15 cellular contexts compared by ENCODE assay signal in the genomic region with DNA sequence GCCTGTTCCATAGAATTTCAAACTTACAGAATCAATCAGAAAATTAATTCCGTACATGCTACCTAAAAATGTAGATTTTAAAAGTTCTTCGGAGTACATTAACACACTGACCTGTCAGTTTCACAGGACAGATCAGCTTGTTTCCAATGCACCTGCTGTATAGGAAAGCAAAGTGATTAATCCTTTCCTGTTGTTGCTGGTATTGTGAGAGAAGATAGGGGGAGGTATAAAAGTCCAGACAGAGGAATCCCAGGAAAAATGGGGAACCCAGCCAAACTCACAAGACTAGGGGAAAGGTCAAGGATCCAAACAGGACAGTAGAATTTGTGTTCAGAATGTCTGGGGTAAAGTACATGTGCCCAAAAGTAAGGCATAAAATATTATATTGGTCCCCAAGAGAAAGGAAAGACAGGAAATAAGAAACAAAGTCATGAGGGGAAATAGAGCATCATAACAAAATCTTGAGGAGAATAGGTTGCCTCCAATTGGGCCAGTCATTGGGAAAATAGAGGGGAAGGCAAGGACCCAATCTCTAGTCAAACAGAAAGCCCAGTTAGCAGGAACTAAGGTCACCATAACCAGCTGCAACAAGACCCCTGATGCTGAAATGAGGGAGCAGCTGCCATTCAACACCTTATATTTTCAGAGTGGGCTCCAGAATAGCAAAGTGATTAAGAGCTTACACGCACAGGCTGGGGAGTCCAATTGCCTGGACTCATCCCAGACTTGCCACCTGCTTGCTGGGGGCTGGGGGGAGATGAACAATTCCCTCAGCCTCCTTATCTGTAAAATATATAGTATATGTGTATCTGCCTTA. TPM values are rescaled to one million over a fixed set of nuclear protein-coding genes. Genes with fewer than 3 reads are reported as not detected.
A peak's percentile ranks its signal among the peaks of the same experiment; 100 is the strongest.
DNase-seq lines count a peak whose midpoint lies in the region; ATAC-seq and TF ChIP-seq lines count a peak whose summit lies in the region.
"Had no signal": no experiment of that assay in that cellular context is flagged by ENCODE, and none has a peak within 500 bp of the region (broad histone marks: within the 10 kb centered on the region; RNA-seq: fewer than 3 reads in every experiment).

No MANE protein-coding gene starts in this region.

- no peak overlapping the region for H3K4me3 ChIP-seq in heart left ventricle
- no peak overlapping the region for H3K4me3 ChIP-seq in tibial artery
- H3K4me3 ChIP-seq: GM12878 had no signal

- H3K4me1 ChIP-seq in heart left ventricle: peaks cover 3 to 87% (median 67%) of the 10 kb centered on the region in 12 donors
- H3K4me1 ChIP-seq in tibial artery: peaks cover 0 to 90% (median 27%) of the 10 kb centered on the region in 4 donors

- peak overlapping the region in 2 of 3 experiments; percentile 16 to 54 for H3K27ac Mint-ChIP-seq in nephron
- H3K27ac Mint-ChIP-seq: H9 had no signal

- H3K27ac ChIP-seq in heart left ventricle (peak overlapping the region in 9 of 12 donors; percentile 7 to 87 (median 53)), tibial artery (peak overlapping the region; percentile 34 to 78)
- H3K27ac ChIP-seq: RWPE1 had no signal

- H3K36me3 ChIP-seq in heart left ventricle: no peaks in the 10 kb centered on the region
- no peaks in the 10 kb centered on the region for H3K36me3 ChIP-seq in tibial artery

- no peaks in the 10 kb centered on the region for H3K9me3 ChIP-seq in heart left ventricle
- H3K9me3 ChIP-seq in tibial artery: no peaks in the 10 kb centered on the region

- H3K27me3 Mint-ChIP-seq in nephron (ENCODE audit: low read depth): no peaks in the 10 kb centered on the region

- H3K27me3 ChIP-seq in heart left ventricle (no peaks in the 10 kb centered on the region), tibial artery (no peaks in the 10 kb centered on the region)

- TF ChIP-seq CTCF in heart left ventricle (IDR thresholded peaks at IDR 0.05): peak in 3 of 12 donors; percentile 8 to 15 (median 11)
- no peak for TF ChIP-seq CTCF in nephron (IDR thresholded peaks at IDR 0.05; ENCODE audit: unreplicated experiment in 3 of 3)
- no peak for TF ChIP-seq CTCF in tibial artery (IDR thresholded peaks at IDR 0.05)

- intact Hi-C loops in heart left ventricle (cut with DNase I) (loop anchor here in 1 of 10 donors (2.0 kb wide), 1 partner anchor 51 kb away; no protein-coding TSS in a partner anchor), cardiac septum (cut with DNase I) (no loop called here), tibial artery (cut with DNase I; ENCODE audit: low total_unique reads) (no loop called here)

- no peak for DNase-seq in heart left ventricle
- no peak for DNase-seq in cardiac septum (ENCODE audit: low spot score)
- DNase-seq in dermis blood vessel endothelial cell: peak; percentile 95
- DNase-seq in tibial artery: no peak
- DNase-seq in KG1 (lab: John Stamatoyannopoulos, UW): no peak
- no peak for DNase-seq in Ammon's horn (ENCODE audit: low spot score)
- DNase-seq: H9, Karpas-422, MM.1S, NCI-H1417, NCI-H1930, NCI-H510A treated with DMSO at 0.1 percent for 48 hours had no signal

- TF ChIP-seq POLR2A in heart left ventricle (IDR thresholded peaks at IDR 0.05): no peak

- H3K4me1 Mint-ChIP-seq in nephron: peaks cover 55% of the 10 kb centered on the region

- ATAC-seq in heart left ventricle: no peak
- ATAC-seq: GM12878 had no signal

- 47 to 69% (median 55%) methylated on average over 3 of the region's 3 CpGs for WGBS in heart left ventricle, 4 donors

- H3K9me3 Mint-ChIP-seq in nephron: no peaks in the 10 kb centered on the region
- H3K9me3 Mint-ChIP-seq: H9 had no signal

- H3K36me3 Mint-ChIP-seq in nephron (ENCODE audit: low read depth): no peaks in the 10 kb centered on the region

- peak overlapping the region in 1 of 3 experiments; percentile 5 for H3K4me3 Mint-ChIP-seq in nephron
- H3K4me3 Mint-ChIP-seq: H9 had no signal

RNA-seq across cellular contexts. Expression of gene FILIP1, which starts 10.3 kb away (rescaled TPM):
- total RNA-seq in heart left ventricle: 100 to 1,000 TPM in 8 of 9 donors, 10 to 100 TPM in 1; 91.1 to 230 (median 177) TPM
- 10 to 100 TPM; 49.2 to 63.1 TPM for polyA plus RNA-seq in heart left ventricle
- 183 TPM for total RNA-seq in cardiac septum
- total RNA-seq in dermis blood vessel endothelial cell: 11.3 and 21.1 TPM in 2 replicates
